27 cellular contexts compared by ENCODE assay signal in genomic region chr5:177565046-177565445, GRCh38. TPM values are rescaled to one million over a fixed set of nuclear protein-coding genes. Genes with fewer than 3 reads are reported as not detected.
"Had no signal": no experiment of that assay in that cellular context is flagged by ENCODE, and none has a peak within 500 bp of the region (broad histone marks: within the 10 kb centered on the region; RNA-seq: fewer than 3 reads in every experiment).

No MANE protein-coding gene starts in this region.

- H3K4me3 Mint-ChIP-seq: activated CD4-positive, alpha-beta T cell treated with anti-CD3 and anti-CD28 coated beads, Interleukin-2, amount 10 ng/mL, durations not matched to agents 24 days and 14 days; activated naive CD4-positive, alpha-beta T cell treated with anti-CD3 and anti-CD28 coated beads, Interleukin-2, amount 10 ng/mL, durations not matched to agents 7 days and 5 days; activated naive CD8-positive, alpha-beta T cell; activated naive CD8-positive, alpha-beta T cell treated with anti-CD3 and anti-CD28 coated beads, Interleukin-2, amount 50 U/mL, for 24 hours; activated T-cell treated with anti-CD3 and anti-CD28 coated beads, Interleukin-2, amount 50 U/mL, for 4 hours; activated T-helper 1 cell treated with anti-CD3 and anti-CD28 coated beads, Interleukin-12 subunit alpha, Interleukin-12 subunit beta, Interleukin-2, Interleukin-4 antibody, amounts not matched to agents 30 ng/mL and 10 ng/mL and 1 ng/mL, durations not matched to agents 14 hours and 24 hours and 36 hours had no signal

- H3K36me3 Mint-ChIP-seq: activated naive CD4-positive, alpha-beta T cell treated with anti-CD3 and anti-CD28 coated beads, Interleukin-2, amount 10 ng/mL, durations not matched to agents 7 days and 5 days; activated naive CD8-positive, alpha-beta T cell had no signal

- DNase-seq: activated CD4-positive, alpha-beta T cell treated with anti-CD3 and anti-CD28 coated beads, Interleukin-2, amount 10 ng/mL, durations not matched to agents 24 days and 14 days; activated CD4-positive, alpha-beta T cell treated with anti-CD3 and anti-CD28 coated beads, Interleukin-2, amount 50 U/mL, for 4 hours; activated CD8-positive, alpha-beta memory T cell treated with anti-CD3 and anti-CD28 coated beads, Interleukin-2, amount 50 U/mL, for 4 hours; activated effector memory CD4-positive, alpha-beta T cell treated with Interleukin-2 at 50 U/mL for 16 hours; activated naive CD4-positive, alpha-beta T cell treated with anti-CD3 and anti-CD28 coated beads, Interleukin-2, amount 10 ng/mL, durations not matched to agents 7 days and 5 days; activated naive CD8-positive, alpha-beta T cell treated with anti-CD3 and anti-CD28 coated beads, Interleukin-2, amount 50 U/mL, for 24 hours; activated T-cell treated with anti-CD3 and anti-CD28 coated beads for 4 hours; activated T-cell treated with anti-CD3 and anti-CD28 coated beads, Interleukin-2, amount 50 U/mL, for 4 hours; amniotic stem cell; aorta; brain microvascular endothelial cell; NCI-H1105; NCI-H1417 treated with DMSO at 0.1 percent for 48 hours; NCI-H187 treated with DMSO at 0.1 percent for 48 hours; NCI-H2081; NCI-H226; NCI-H446 treated with DMSO at 0.1 percent for 48 hours; NCI-H524; NCI-H69; SHP77; SJCRH30 had no signal

- H3K4me1 ChIP-seq: SJCRH30 had no signal

- H3K4me3 ChIP-seq: SJCRH30, SK-N-MC had no signal

- H3K27ac Mint-ChIP-seq: activated CD4-positive, alpha-beta T cell treated with anti-CD3 and anti-CD28 coated beads, Interleukin-2, amount 10 ng/mL, durations not matched to agents 24 days and 14 days; activated naive CD4-positive, alpha-beta T cell treated with anti-CD3 and anti-CD28 coated beads, Interleukin-2, amount 10 ng/mL, durations not matched to agents 7 days and 5 days; activated naive CD8-positive, alpha-beta T cell; activated naive CD8-positive, alpha-beta T cell treated with anti-CD3 and anti-CD28 coated beads, Interleukin-2, amount 50 U/mL, for 24 hours; activated T-helper 1 cell treated with anti-CD3 and anti-CD28 coated beads, Interleukin-12 subunit alpha, Interleukin-12 subunit beta, Interleukin-2, Interleukin-4 antibody, amounts not matched to agents 30 ng/mL and 10 ng/mL and 1 ng/mL, durations not matched to agents 14 hours and 24 hours and 36 hours had no signal

- H3K27me3 Mint-ChIP-seq: activated naive CD8-positive, alpha-beta T cell had no signal

- H3K27me3 ChIP-seq: brain microvascular endothelial cell, SJCRH30 had no signal

- ATAC-seq: activated naive CD8-positive, alpha-beta T cell treated with anti-CD3 and anti-CD28 coated beads, Interleukin-2, amount 50 U/mL, for 24 hours; activated T-cell treated with anti-CD3 and anti-CD28 coated beads, Interleukin-2, amount 50 U/mL, for 4 hours; Panc1 had no signal

- H3K9me3 Mint-ChIP-seq: activated CD4-positive, alpha-beta T cell treated with anti-CD3 and anti-CD28 coated beads, Interleukin-2, amount 10 ng/mL, durations not matched to agents 24 days and 14 days; activated naive CD4-positive, alpha-beta T cell treated with anti-CD3 and anti-CD28 coated beads, Interleukin-2, amount 10 ng/mL, durations not matched to agents 7 days and 5 days; activated naive CD8-positive, alpha-beta T cell treated with anti-CD3 and anti-CD28 coated beads, Interleukin-2, amount 50 U/mL, for 24 hours; activated T-cell treated with anti-CD3 and anti-CD28 coated beads, Interleukin-2, amount 50 U/mL, for 4 hours; activated T-helper 1 cell treated with anti-CD3 and anti-CD28 coated beads, Interleukin-12 subunit alpha, Interleukin-12 subunit beta, Interleukin-2, Interleukin-4 antibody, amounts not matched to agents 30 ng/mL and 10 ng/mL and 1 ng/mL, durations not matched to agents 14 hours and 24 hours and 36 hours had no signal

- FAIRE-seq: TTC549 had no signal

- H3K36me3 ChIP-seq: brain microvascular endothelial cell, SJCRH30 had no signal

- H3K4me1 Mint-ChIP-seq: activated CD4-positive, alpha-beta T cell treated with anti-CD3 and anti-CD28 coated beads, Interleukin-2, amount 10 ng/mL, durations not matched to agents 24 days and 14 days; activated naive CD4-positive, alpha-beta T cell treated with anti-CD3 and anti-CD28 coated beads, Interleukin-2, amount 10 ng/mL, durations not matched to agents 7 days and 5 days; activated naive CD8-positive, alpha-beta T cell treated with anti-CD3 and anti-CD28 coated beads, Interleukin-2, amount 50 U/mL, for 24 hours had no signal

- H3K27ac ChIP-seq: brain microvascular endothelial cell, SJCRH30, SK-N-MC had no signal

RNA-seq across cellular contexts. Expression of gene DOK3, which starts 55.4 kb away (rescaled TPM):
- total RNA-seq: RPMI7951 had no signal
